ENCODE assay signal across 22 cellular contexts in genomic region chr7:71363627-71364026, GRCh38.
A peak's percentile ranks its signal among the peaks of the same experiment; 100 is the strongest.
DNase-seq lines count a peak whose midpoint lies in the region; ATAC-seq, FAIRE-seq and TF ChIP-seq lines count a peak whose summit lies in the region.
"Had no signal": no experiment of that assay in that cellular context is flagged by ENCODE, and none has a peak within 500 bp of the region (broad histone marks: within the 10 kb centered on the region; RNA-seq: fewer than 3 reads in every experiment).

No MANE protein-coding gene starts in this region.

- no peak overlapping the region for H3K27ac Mint-ChIP-seq in GM23338
- peak overlapping the region; percentile 47 for H3K27ac Mint-ChIP-seq in WTC11
- H3K27ac Mint-ChIP-seq: B cell; CD4-positive, alpha-beta T cell; CD8-positive, alpha-beta T cell had no signal

- peaks cover 28% of the 10 kb centered on the region for H3K79me2 ChIP-seq in GM23338 (replicated peaks; ENCODE audit: insufficient read depth)
- peaks cover 0 to 51% of the 10 kb centered on the region in 2 experiments; a peak in 1 of 4 replicates for H3K79me2 ChIP-seq in H1 (ENCODE audit: control insufficient read depth in 1 of 2, insufficient read depth in 2 of 2, low read length in 2 of 2)

- H3K4ac ChIP-seq in H1 (replicated peaks; ENCODE audit: insufficient read length, low read depth, low read length): no peak overlapping the region

- DNase-seq in GM23338 (ENCODE audit: low spot score) (no peak), WTC11 (ENCODE audit: low spot score) (no peak), H1 (ENCODE audit: low read depth in 1 of 2, low spot score in 2 of 2) (no peak), D341Med (ENCODE audit: low spot score) (no peak)
- DNase-seq: AML-193; Caco-2; Calu3; CD4-positive, alpha-beta T cell; CD8-positive, alpha-beta T cell; DMS 273 treated with DMSO at 0.1 percent for 48 hours; DMS153; DMS79 treated with DMSO at 0.1 percent for 48 hours; GF-D8 had no signal

- no peak overlapping the region for H3K4me3 ChIP-seq in GM23338
- no peak overlapping the region for H3K4me3 ChIP-seq in H1 (ENCODE audit: extremely low read depth in 1 of 4, insufficient read depth in 2 of 4, low read depth in 3 of 4, low read length in 4 of 4)
- H3K4me3 ChIP-seq: A549; BLaER1 treated with 17β-estradiol and CSF1 and Interleukin-3, amounts not matched to agents 10 nM and 100 nM had no signal

- no peak overlapping the region for H3K9ac ChIP-seq in H1 (replicated peaks in 1 of 4; ENCODE audit: extremely low read depth in 1 of 4, low read depth in 3 of 4, low read length in 3 of 4)
- H3K9ac ChIP-seq: BLaER1 treated with 17β-estradiol and CSF1 and Interleukin-3, amounts not matched to agents 10 nM and 100 nM had no signal

- no peak overlapping the region for H4K8ac ChIP-seq in H1 (ENCODE audit: extremely low read depth, insufficient read depth, low read length)

- no peak overlapping the region for H3K56ac ChIP-seq in H1 (replicated peaks; ENCODE audit: insufficient read length, low read depth, low read length)

- H2BK12ac ChIP-seq in H1 (ENCODE audit: low read depth, low read length): peak overlapping the region; percentile 53; the same call in 1 of the 2 replicates

- no peak overlapping the region; the same call in 1 of the 2 replicates for H2BK5ac ChIP-seq in H1 (ENCODE audit: low read depth, low read length)

- peaks cover 4% of the 10 kb centered on the region; the same call in 1 of the 2 replicates for H3K9me2 ChIP-seq in GM23338 (ENCODE audit: insufficient read depth)

- TF ChIP-seq EP300 in H1 (IDR thresholded peaks at IDR 0.05; ENCODE audit: borderline replicate concordance in 1 of 2, low read depth in 2 of 2, low read length in 2 of 2): no peak

- no peak for ATAC-seq in GM23338
- no peak for ATAC-seq in WTC11
- no peak for ATAC-seq in GM19328 (IDR thresholded peaks at IDR 0.05; ENCODE audit: unreplicated experiment)
- ATAC-seq in GM18517 (IDR thresholded peaks at IDR 0.05; ENCODE audit: unreplicated experiment): no peak
- ATAC-seq: A549; CD8-positive, alpha-beta T cell had no signal

- H3K4me2 ChIP-seq in GM23338 (no peak overlapping the region), H1 (ENCODE audit: insufficient read depth in 1 of 2, low read depth in 2 of 2, low read length in 2 of 2) (no peak overlapping the region)
- H3K4me2 ChIP-seq: A549; BLaER1 treated with 17β-estradiol and CSF1 and Interleukin-3, amounts not matched to agents 10 nM and 100 nM had no signal

- H3K4me3 Mint-ChIP-seq in GM23338: no peak overlapping the region
- no peak overlapping the region for H3K4me3 Mint-ChIP-seq in WTC11
- H3K4me3 Mint-ChIP-seq: B cell; CD4-positive, alpha-beta T cell; CD8-positive, alpha-beta T cell had no signal

- TF ChIP-seq CTCF in GM23338 (conservative IDR thresholded peaks at IDR 0.05; ENCODE audit: low read depth in 2 of 2) (no peak), WTC11 (IDR thresholded peaks at IDR 0.05) (no peak), H1 (IDR thresholded peaks at IDR 0.05; ENCODE audit: control extremely low read depth in 1 of 3, insufficient read depth in 1 of 3, low read depth in 1 of 3, low read length in 3 of 3) (no peak)

- no peak for TF ChIP-seq POLR2A in H1 (IDR thresholded peaks at IDR 0.05; ENCODE audit: control extremely low read depth in 1 of 2, low read depth in 2 of 2, low read length in 2 of 2)

- H2AFZ ChIP-seq in GM23338: no peak overlapping the region
- H2AFZ ChIP-seq in H1 (ENCODE audit: low read length): no peak overlapping the region

- H3K27me3 Mint-ChIP-seq in GM23338 (ENCODE audit: insufficient read depth, low read depth, poor library complexity): peaks cover 3% of the 10 kb centered on the region
- H3K27me3 Mint-ChIP-seq in WTC11 (ENCODE audit: low read depth): no peaks in the 10 kb centered on the region
- H3K27me3 Mint-ChIP-seq: B cell; CD4-positive, alpha-beta T cell had no signal

- H3K27ac ChIP-seq in GM23338 (ENCODE audit: low read depth): peak overlapping the region; percentile 66; the same call in 1 of the 2 replicates
- H3K27ac ChIP-seq in H1 (ENCODE audit: low read depth, low read length): no peak overlapping the region
- H3K27ac ChIP-seq: 22Rv1; A549; BLaER1 treated with 17β-estradiol and CSF1 and Interleukin-3, amounts not matched to agents 10 nM and 100 nM; C4-2B had no signal

- H2BK120ac ChIP-seq in H1 (replicated peaks; ENCODE audit: low read depth, low read length): no peak overlapping the region

- H3K36me3 ChIP-seq in GM23338 (ENCODE audit: insufficient read depth) (no peaks in the 10 kb centered on the region), H1 (ENCODE audit: control insufficient read depth in 2 of 4, insufficient read depth in 4 of 4, low read length in 3 of 4) (no peaks in the 10 kb centered on the region)
- H3K36me3 ChIP-seq: BLaER1 treated with 17β-estradiol and CSF1 and Interleukin-3, amounts not matched to agents 10 nM and 100 nM had no signal

- H3F3A ChIP-seq in GM23338 (replicated peaks; ENCODE audit: low read depth): no peaks in the 10 kb centered on the region

- H3K9me3 Mint-ChIP-seq in GM23338 (peaks cover 30% of the 10 kb centered on the region), WTC11 (peaks cover 15% of the 10 kb centered on the region)

- no peak overlapping the region for H3K18ac ChIP-seq in H1 (ENCODE audit: extremely low read depth, low read length)

- 0 out of 2 replicates have a peak overlapping the region, but pooled peaks have one; percentile 40 for H2BK20ac ChIP-seq in H1 (ENCODE audit: low read length)

- H3K9me3 ChIP-seq in H1 (ENCODE audit: insufficient read depth in 2 of 2, low read depth in 1 of 2, low read length in 1 of 2): peaks cover 3 to 6% of the 10 kb centered on the region in 2 experiments; a peak in 1 of 4 replicates
- H3K9me3 ChIP-seq: A549 had no signal

- H4K91ac ChIP-seq in H1 (replicated peaks; ENCODE audit: insufficient read length, low read length): no peak overlapping the region

- H3K4me1 Mint-ChIP-seq in GM23338: peaks cover 17% of the 10 kb centered on the region
- peaks cover 41% of the 10 kb centered on the region for H3K4me1 Mint-ChIP-seq in WTC11
- H3K4me1 Mint-ChIP-seq: B cell had no signal

- TF ChIP-seq RAD21 in H1 (IDR thresholded peaks at IDR 0.05 in 1 of 2, conservative IDR thresholded peaks at IDR 0.05 in 1 of 2; ENCODE audit: low read depth in 2 of 2, low read length in 2 of 2): no peak

- H4K20me1 ChIP-seq in GM23338 (replicated peaks; ENCODE audit: insufficient read depth) (no peaks in the 10 kb centered on the region), H1 (replicated peaks in 1 of 2; ENCODE audit: control insufficient read depth in 1 of 2, insufficient read depth in 2 of 2, low read length in 2 of 2) (no peaks in the 10 kb centered on the region)
- H4K20me1 ChIP-seq: BLaER1 treated with 17β-estradiol and CSF1 and Interleukin-3, amounts not matched to agents 10 nM and 100 nM had no signal

- no peaks in the 10 kb centered on the region for H3K23me2 ChIP-seq in H1 (ENCODE audit: low read depth, low read length)

- CTCF ChIA-PET in WTC11 (lab: Charles Lee): no interaction called here
- CTCF ChIA-PET in H1 (lab: Charles Lee; ENCODE audit: partially characterized antibody): interaction anchor here (1.5 kb wide), 1 partner anchor 36 kb away, joined by 3 read pairs; no protein-coding TSS in a partner anchor

- H3K79me1 ChIP-seq in H1 (ENCODE audit: low read depth, low read length): peaks cover 3% of the 10 kb centered on the region; the same call in 1 of the 2 replicates

- H2BK15ac ChIP-seq in H1 (ENCODE audit: low read length): peak overlapping the region; percentile 62; the same call in 1 of the 2 replicates

- 97% methylated on average over 7 of the region's 7 CpGs; no CpG with 5 or more reads in 1 of the 2 experiments for WGBS in H1 (ENCODE audit: extremely low coverage in 1 of 2, insufficient coverage in 1 of 2, insufficient read length in 1 of 2, insufficient replicate concordance in 2 of 2, low coverage in 1 of 2, low lambda C conversion rate in 2 of 2, missing lambda C conversion rate in 1 of 2), 2 experiments

- POLR2A ChIA-PET in WTC11 (lab: Charles Lee) (interaction anchor here (0.5 kb wide), 1 partner anchor 116 kb away, joined by 6 read pairs; no protein-coding TSS in a partner anchor), H1 (lab: Charles Lee; ENCODE audit: partially characterized antibody) (interaction anchor here (0.8 kb wide), 1 partner anchor 11 kb away, joined by 3 read pairs; no protein-coding TSS in a partner anchor)

- H3K14ac ChIP-seq in H1 (ENCODE audit: insufficient read length): no peak overlapping the region

- H3K36me3 Mint-ChIP-seq in GM23338 (ENCODE audit: low read depth) (peaks cover 30% of the 10 kb centered on the region), WTC11 (peaks cover 21% of the 10 kb centered on the region)
- H3K36me3 Mint-ChIP-seq: CD8-positive, alpha-beta T cell had no signal

- H4K5ac ChIP-seq in H1 (ENCODE audit: insufficient read length, low read depth, low read length): no peak overlapping the region

- H2AK5ac ChIP-seq in H1 (ENCODE audit: low read depth, low read length): no peak overlapping the region

- H3K4me1 ChIP-seq in GM23338 (ENCODE audit: insufficient read depth): peaks cover 13% of the 10 kb centered on the region
- peaks cover 4 to 10% (median 6%) of the 10 kb centered on the region in 4 experiments; a peak in 5 of 7 replicates for H3K4me1 ChIP-seq in H1 (replicated peaks in 1 of 4; ENCODE audit: control insufficient read depth in 3 of 4, insufficient read depth in 4 of 4, low read length in 3 of 4)
- H3K4me1 ChIP-seq: A549; BLaER1 treated with 17β-estradiol and CSF1 and Interleukin-3, amounts not matched to agents 10 nM and 100 nM; Caco-2 had no signal

- no peaks in the 10 kb centered on the region for H3K27me3 ChIP-seq in GM23338 (ENCODE audit: insufficient read depth)
- H3K27me3 ChIP-seq in H1 (replicated peaks in 1 of 4; ENCODE audit: control insufficient read depth in 3 of 4, extremely low read depth in 1 of 4, insufficient read depth in 3 of 4, low read length in 3 of 4): no peaks in the 10 kb centered on the region
- H3K27me3 ChIP-seq: BLaER1 treated with 17β-estradiol and CSF1 and Interleukin-3, amounts not matched to agents 10 nM and 100 nM had no signal

- no peak for FAIRE-seq in H1 (lab: Jason Lieb, UNC)
- FAIRE-seq: A549, G401.6, GM12891 had no signal

- no peak overlapping the region for H3K23ac ChIP-seq in H1 (ENCODE audit: insufficient read length)

TF ChIP-seq in GM23338, 12 proteins besides CTCF, POLR2A, EP300 and RAD21 (continues in another document):
- TF ChIP-seq CREB1 (CRISPR knock-in tag; IDR thresholded peaks at IDR 0.05; ENCODE audit: low read depth): no peak
- TF ChIP-seq NANOG (IDR thresholded peaks at IDR 0.05; ENCODE audit: borderline replicate concordance): no peak
- TF ChIP-seq JUNB (IDR thresholded peaks at IDR 0.05; ENCODE audit: unreplicated experiment): no peak

TF ChIP-seq in H1, 55 proteins besides CTCF, POLR2A, EP300 and RAD21 (continues in another document):
- TF ChIP-seq CBX8 (IDR thresholded peaks at IDR 0.05; ENCODE audit: borderline replicate concordance, low read depth, low read length): no peak
- no peak for TF ChIP-seq NANOG (IDR thresholded peaks at IDR 0.05; ENCODE audit: insufficient read depth, low read depth, low read length, poor library complexity, severe bottlenecking)
- no peak for TF ChIP-seq ZNF274 (IDR thresholded peaks at IDR 0.05; ENCODE audit: borderline replicate concordance, extremely low read depth, low read length)
- TF ChIP-seq CBX5 (IDR thresholded peaks at IDR 0.05; ENCODE audit: low read depth, low read length): no peak
- TF ChIP-seq HDAC6 (IDR thresholded peaks at IDR 0.05; ENCODE audit: low read depth, low read length): no peak
